In genomic region chr4:155679343-155679742, GRCh38 we compare ENCODE assay signal across 15 cellular contexts.
DNase-seq lines count a peak whose midpoint lies in the region; ATAC-seq and TF ChIP-seq lines count a peak whose summit lies in the region.
"Had no signal": no experiment of that assay in that cellular context is flagged by ENCODE, and none has a peak within 500 bp of the region (broad histone marks: within the 10 kb centered on the region; RNA-seq: fewer than 3 reads in every experiment).

No MANE protein-coding gene starts in this region.

- DNase-seq in AG09309 (ENCODE audit: low read depth) (peak; percentile 2), LNCaP clone FGC (ENCODE audit: low read depth) (peak; percentile 97), epithelial cell of esophagus (ENCODE audit: low read depth) (peak; percentile 87), left kidney (ENCODE audit: low read depth, low spot score) (peak; percentile 42)
- DNase-seq in activated CD4-positive, alpha-beta T cell treated with anti-CD3 and anti-CD28 coated beads for 4 hours: no peak
- DNase-seq: ACHN; activated CD4-positive, alpha-beta T cell treated with anti-CD3 and anti-CD28 coated beads, Interleukin-2, amount 50 U/mL, for 4 hours; hippocampal formation; NCI-H1417 treated with DMSO at 0.1 percent for 48 hours; NCI-H524; T-helper 2 cell had no signal

- ATAC-seq in HG02798 (IDR thresholded peaks at IDR 0.05; ENCODE audit: poor library complexity, unreplicated experiment) (no peak), HG02610 (IDR thresholded peaks at IDR 0.05; ENCODE audit: unreplicated experiment) (no peak), HG03571 (IDR thresholded peaks at IDR 0.05; ENCODE audit: unreplicated experiment) (no peak)

- H3K4me3 ChIP-seq in AG09309 (ENCODE audit: control insufficient read depth, low read depth, low read length) (no peak overlapping the region), LNCaP clone FGC (ENCODE audit: low read depth, low read length) (no peak overlapping the region), epithelial cell of esophagus (ENCODE audit: low read length) (no peak overlapping the region)
- H3K4me3 ChIP-seq: uterus had no signal

- TF ChIP-seq CTCF in AG09309 (IDR thresholded peaks at IDR 0.05; ENCODE audit: control insufficient read depth, insufficient read depth, low read depth, low read length, missing control alignments) (no peak), LNCaP clone FGC (IDR thresholded peaks at IDR 0.05; ENCODE audit: control insufficient read depth, extremely low read depth, insufficient read depth) (no peak), epithelial cell of esophagus (IDR thresholded peaks at IDR 0.05; ENCODE audit: insufficient read depth, low read depth, low read length, missing control alignments) (no peak)

Comparison
In these comparisons a context has a peak if more than half of its experiments do, and no peak if none do; other contexts are left out.
1. DNase-seq: peak in AG09309 (single experiment), LNCaP clone FGC (single experiment), epithelial cell of esophagus (single experiment) and left kidney (single experiment); none in activated CD4-positive, alpha-beta T cell treated with anti-CD3 and anti-CD28 coated beads for 4 hours (0 of 2).